1 cellular context compared by ENCODE assay signal in the genomic region with DNA sequence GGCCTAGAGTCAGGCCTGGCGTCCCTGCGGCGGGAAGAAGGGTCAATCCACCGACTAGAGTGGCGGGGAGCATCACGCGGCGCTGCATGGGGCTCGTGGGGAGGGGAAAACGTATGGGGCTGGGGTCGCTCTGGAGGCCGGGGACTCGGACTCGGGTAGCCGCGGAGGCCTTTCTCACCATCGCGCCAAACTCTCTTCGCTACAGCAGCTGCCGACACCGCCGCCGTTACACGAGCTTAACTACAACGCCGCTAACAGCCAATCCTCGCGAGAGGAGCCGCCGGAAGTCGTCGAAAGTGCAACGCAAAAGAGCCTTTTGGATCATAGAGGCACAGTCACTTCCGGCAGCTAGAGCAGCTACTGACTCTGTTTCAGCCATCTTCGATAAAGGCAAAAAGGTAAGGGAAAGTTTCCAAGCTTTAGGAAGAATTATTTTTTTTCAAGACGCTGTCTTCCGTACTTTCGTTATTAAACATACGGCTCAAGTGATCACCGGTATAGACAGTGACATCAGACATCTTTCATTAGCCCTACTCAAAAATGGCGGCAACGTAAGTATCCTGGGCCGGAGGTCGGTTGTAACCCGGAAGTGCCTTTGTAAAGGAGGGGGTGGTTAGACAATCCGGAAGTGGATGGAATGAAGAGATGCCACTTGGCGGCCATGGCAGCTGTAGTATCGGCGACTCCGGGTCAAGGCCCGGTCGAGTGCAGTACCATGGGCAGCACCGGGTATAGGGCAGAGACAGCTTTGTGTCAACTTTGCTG.
A peak's percentile ranks its signal among the peaks of the same experiment; 100 is the strongest.
TF ChIP-seq lines count a peak whose summit lies in the region.

A gene (minus strand): TSS at position 247 of the 765 bp plus-strand sequence. CDS start 66 bp downstream, at position 181.
A gene with protein sequence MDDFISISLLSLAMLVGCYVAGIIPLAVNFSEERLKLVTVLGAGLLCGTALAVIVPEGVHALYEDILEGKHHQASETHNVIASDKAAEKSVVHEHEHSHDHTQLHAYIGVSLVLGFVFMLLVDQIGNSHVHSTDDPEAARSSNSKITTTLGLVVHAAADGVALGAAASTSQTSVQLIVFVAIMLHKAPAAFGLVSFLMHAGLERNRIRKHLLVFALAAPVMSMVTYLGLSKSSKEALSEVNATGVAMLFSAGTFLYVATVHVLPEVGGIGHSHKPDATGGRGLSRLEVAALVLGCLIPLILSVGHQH (plus strand): TSS at position 640 of the 765 bp plus-strand sequence. CDS start 678 bp downstream, outside the sequence.

TF ChIP-seq in HepG2, 621 proteins besides CTCF, POLR2A, EP300 and RAD21 (continued from another document and continues in another):
- TF ChIP-seq, protein P1, sequence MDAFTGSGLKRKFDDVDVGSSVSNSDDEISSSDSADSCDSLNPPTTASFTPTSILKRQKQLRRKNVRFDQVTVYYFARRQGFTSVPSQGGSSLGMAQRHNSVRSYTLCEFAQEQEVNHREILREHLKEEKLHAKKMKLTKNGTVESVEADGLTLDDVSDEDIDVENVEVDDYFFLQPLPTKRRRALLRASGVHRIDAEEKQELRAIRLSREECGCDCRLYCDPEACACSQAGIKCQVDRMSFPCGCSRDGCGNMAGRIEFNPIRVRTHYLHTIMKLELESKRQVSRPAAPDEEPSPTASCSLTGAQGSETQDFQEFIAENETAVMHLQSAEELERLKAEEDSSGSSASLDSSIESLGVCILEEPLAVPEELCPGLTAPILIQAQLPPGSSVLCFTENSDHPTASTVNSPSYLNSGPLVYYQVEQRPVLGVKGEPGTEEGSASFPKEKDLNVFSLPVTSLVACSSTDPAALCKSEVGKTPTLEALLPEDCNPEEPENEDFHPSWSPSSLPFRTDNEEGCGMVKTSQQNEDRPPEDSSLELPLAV (CRISPR knock-in tag; conservative IDR thresholded peaks at IDR 0.05; ENCODE audit: low read depth) = no peak
- TF ChIP-seq, protein P2, sequence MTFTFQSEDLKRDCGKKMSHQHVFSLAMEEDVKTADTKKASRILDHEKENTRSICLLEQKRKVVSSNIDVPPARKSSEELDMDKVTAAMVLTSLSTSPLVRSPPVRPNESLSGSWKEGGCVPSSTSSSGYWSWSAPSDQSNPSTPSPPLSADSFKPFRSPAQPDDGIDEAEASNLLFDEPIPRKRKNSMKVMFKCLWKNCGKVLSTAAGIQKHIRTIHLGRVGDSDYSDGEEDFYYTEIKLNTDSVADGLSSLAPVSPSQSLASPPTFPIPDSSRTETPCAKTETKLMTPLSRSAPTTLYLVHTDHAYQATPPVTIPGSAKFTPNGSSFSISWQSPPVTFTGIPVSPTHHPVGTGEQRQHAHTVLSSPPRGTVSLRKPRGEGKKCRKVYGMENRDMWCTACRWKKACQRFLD (CRISPR knock-in tag; IDR thresholded peaks at IDR 0.05; ENCODE audit: borderline replicate concordance) = peak; percentile 47; the same call in 1 of the 2 replicates
- TF ChIP-seq YEATS2 (CRISPR knock-in tag; IDR thresholded peaks at IDR 0.05; ENCODE audit: borderline replicate concordance) (peak; percentile 91; the same call in 1 of the 2 replicates), ZNF143 (CRISPR knock-in tag; IDR thresholded peaks at IDR 0.05) (peak; percentile 62; the same call in 1 of the 2 replicates), ZNF766 (CRISPR knock-in tag; IDR thresholded peaks at IDR 0.05; ENCODE audit: borderline replicate concordance) (no peak), SETDB1 (CRISPR knock-in tag; IDR thresholded peaks at IDR 0.05; ENCODE audit: borderline replicate concordance) (no peak), SAFB2 (CRISPR knock-in tag; IDR thresholded peaks at IDR 0.05; ENCODE audit: borderline replicate concordance, low read depth) (no peak; the same call in 1 of the 2 replicates), ZBTB3 (CRISPR knock-in tag; IDR thresholded peaks at IDR 0.05; ENCODE audit: borderline replicate concordance, low read depth) (no peak), ZNF30 (CRISPR knock-in tag; IDR thresholded peaks at IDR 0.05) (0 out of 2 replicates have a peak, but pooled peaks have one; percentile 78), BHLHE40 (IDR thresholded peaks at IDR 0.05; ENCODE audit: low read length) (no peak), ZKSCAN1 (IDR thresholded peaks at IDR 0.05; ENCODE audit: low read length) (no peak), ZNF570 (CRISPR knock-in tag; IDR thresholded peaks at IDR 0.05; ENCODE audit: borderline replicate concordance) (no peak), ZFP36 (IDR thresholded peaks at IDR 0.05; ENCODE audit: borderline replicate concordance, low read depth, low read length, partially characterized antibody) (no peak), ZNF556 (CRISPR knock-in tag; IDR thresholded peaks at IDR 0.05; ENCODE audit: borderline replicate concordance) (no peak), ZNF446 (CRISPR knock-in tag; IDR thresholded peaks at IDR 0.05) (no peak), HNF4G (IDR thresholded peaks at IDR 0.05; ENCODE audit: borderline replicate concordance, low read depth, low read length) (no peak), HNF4G (CRISPR knock-in tag; IDR thresholded peaks at IDR 0.05; ENCODE audit: borderline replicate concordance, low read depth) (no peak), ZNF550 (CRISPR knock-in tag; IDR thresholded peaks at IDR 0.05; ENCODE audit: borderline replicate concordance) (no peak)
- TF ChIP-seq, protein P3, sequence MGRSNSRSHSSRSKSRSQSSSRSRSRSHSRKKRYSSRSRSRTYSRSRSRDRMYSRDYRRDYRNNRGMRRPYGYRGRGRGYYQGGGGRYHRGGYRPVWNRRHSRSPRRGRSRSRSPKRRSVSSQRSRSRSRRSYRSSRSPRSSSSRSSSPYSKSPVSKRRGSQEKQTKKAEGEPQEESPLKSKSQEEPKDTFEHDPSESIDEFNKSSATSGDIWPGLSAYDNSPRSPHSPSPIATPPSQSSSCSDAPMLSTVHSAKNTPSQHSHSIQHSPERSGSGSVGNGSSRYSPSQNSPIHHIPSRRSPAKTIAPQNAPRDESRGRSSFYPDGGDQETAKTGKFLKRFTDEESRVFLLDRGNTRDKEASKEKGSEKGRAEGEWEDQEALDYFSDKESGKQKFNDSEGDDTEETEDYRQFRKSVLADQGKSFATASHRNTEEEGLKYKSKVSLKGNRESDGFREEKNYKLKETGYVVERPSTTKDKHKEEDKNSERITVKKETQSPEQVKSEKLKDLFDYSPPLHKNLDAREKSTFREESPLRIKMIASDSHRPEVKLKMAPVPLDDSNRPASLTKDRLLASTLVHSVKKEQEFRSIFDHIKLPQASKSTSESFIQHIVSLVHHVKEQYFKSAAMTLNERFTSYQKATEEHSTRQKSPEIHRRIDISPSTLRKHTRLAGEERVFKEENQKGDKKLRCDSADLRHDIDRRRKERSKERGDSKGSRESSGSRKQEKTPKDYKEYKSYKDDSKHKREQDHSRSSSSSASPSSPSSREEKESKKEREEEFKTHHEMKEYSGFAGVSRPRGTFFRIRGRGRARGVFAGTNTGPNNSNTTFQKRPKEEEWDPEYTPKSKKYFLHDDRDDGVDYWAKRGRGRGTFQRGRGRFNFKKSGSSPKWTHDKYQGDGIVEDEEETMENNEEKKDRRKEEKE (IDR thresholded peaks at IDR 0.05) = no peak
- TF ChIP-seq, protein P4, sequence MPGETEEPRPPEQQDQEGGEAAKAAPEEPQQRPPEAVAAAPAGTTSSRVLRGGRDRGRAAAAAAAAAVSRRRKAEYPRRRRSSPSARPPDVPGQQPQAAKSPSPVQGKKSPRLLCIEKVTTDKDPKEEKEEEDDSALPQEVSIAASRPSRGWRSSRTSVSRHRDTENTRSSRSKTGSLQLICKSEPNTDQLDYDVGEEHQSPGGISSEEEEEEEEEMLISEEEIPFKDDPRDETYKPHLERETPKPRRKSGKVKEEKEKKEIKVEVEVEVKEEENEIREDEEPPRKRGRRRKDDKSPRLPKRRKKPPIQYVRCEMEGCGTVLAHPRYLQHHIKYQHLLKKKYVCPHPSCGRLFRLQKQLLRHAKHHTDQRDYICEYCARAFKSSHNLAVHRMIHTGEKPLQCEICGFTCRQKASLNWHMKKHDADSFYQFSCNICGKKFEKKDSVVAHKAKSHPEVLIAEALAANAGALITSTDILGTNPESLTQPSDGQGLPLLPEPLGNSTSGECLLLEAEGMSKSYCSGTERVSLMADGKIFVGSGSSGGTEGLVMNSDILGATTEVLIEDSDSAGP (CRISPR knock-in tag; IDR thresholded peaks at IDR 0.05; ENCODE audit: borderline replicate concordance) = peak; percentile 61; the same call in 1 of the 2 replicates
- TF ChIP-seq, protein P5, sequence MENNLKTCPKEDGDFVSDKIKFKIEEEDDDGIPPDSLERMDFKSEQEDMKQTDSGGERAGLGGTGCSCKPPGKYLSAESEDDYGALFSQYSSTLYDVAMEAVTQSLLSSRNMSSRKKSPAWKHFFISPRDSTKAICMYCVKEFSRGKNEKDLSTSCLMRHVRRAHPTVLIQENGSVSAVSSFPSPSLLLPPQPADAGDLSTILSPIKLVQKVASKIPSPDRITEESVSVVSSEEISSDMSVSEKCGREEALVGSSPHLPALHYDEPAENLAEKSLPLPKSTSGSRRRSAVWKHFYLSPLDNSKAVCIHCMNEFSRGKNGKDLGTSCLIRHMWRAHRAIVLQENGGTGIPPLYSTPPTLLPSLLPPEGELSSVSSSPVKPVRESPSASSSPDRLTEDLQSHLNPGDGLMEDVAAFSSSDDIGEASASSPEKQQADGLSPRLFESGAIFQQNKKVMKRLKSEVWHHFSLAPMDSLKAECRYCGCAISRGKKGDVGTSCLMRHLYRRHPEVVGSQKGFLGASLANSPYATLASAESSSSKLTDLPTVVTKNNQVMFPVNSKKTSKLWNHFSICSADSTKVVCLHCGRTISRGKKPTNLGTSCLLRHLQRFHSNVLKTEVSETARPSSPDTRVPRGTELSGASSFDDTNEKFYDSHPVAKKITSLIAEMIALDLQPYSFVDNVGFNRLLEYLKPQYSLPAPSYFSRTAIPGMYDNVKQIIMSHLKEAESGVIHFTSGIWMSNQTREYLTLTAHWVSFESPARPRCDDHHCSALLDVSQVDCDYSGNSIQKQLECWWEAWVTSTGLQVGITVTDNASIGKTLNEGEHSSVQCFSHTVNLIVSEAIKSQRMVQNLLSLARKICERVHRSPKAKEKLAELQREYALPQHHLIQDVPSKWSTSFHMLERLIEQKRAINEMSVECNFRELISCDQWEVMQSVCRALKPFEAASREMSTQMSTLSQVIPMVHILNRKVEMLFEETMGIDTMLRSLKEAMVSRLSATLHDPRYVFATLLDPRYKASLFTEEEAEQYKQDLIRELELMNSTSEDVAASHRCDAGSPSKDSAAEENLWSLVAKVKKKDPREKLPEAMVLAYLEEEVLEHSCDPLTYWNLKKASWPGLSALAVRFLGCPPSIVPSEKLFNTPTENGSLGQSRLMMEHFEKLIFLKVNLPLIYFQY (CRISPR knock-in tag; IDR thresholded peaks at IDR 0.05; ENCODE audit: borderline replicate concordance) = peak; percentile 62
- TF ChIP-seq, protein P6, sequence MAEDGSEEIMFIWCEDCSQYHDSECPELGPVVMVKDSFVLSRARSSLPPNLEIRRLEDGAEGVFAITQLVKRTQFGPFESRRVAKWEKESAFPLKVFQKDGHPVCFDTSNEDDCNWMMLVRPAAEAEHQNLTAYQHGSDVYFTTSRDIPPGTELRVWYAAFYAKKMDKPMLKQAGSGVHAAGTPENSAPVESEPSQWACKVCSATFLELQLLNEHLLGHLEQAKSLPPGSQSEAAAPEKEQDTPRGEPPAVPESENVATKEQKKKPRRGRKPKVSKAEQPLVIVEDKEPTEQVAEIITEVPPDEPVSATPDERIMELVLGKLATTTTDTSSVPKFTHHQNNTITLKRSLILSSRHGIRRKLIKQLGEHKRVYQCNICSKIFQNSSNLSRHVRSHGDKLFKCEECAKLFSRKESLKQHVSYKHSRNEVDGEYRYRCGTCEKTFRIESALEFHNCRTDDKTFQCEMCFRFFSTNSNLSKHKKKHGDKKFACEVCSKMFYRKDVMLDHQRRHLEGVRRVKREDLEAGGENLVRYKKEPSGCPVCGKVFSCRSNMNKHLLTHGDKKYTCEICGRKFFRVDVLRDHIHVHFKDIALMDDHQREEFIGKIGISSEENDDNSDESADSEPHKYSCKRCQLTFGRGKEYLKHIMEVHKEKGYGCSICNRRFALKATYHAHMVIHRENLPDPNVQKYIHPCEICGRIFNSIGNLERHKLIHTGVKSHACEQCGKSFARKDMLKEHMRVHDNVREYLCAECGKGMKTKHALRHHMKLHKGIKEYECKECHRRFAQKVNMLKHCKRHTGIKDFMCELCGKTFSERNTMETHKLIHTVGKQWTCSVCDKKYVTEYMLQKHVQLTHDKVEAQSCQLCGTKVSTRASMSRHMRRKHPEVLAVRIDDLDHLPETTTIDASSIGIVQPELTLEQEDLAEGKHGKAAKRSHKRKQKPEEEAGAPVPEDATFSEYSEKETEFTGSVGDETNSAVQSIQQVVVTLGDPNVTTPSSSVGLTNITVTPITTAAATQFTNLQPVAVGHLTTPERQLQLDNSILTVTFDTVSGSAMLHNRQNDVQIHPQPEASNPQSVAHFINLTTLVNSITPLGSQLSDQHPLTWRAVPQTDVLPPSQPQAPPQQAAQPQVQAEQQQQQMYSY (CRISPR knock-in tag; IDR thresholded peaks at IDR 0.05) = no peak; the same call in 1 of the 2 replicates
- TF ChIP-seq, protein P7, sequence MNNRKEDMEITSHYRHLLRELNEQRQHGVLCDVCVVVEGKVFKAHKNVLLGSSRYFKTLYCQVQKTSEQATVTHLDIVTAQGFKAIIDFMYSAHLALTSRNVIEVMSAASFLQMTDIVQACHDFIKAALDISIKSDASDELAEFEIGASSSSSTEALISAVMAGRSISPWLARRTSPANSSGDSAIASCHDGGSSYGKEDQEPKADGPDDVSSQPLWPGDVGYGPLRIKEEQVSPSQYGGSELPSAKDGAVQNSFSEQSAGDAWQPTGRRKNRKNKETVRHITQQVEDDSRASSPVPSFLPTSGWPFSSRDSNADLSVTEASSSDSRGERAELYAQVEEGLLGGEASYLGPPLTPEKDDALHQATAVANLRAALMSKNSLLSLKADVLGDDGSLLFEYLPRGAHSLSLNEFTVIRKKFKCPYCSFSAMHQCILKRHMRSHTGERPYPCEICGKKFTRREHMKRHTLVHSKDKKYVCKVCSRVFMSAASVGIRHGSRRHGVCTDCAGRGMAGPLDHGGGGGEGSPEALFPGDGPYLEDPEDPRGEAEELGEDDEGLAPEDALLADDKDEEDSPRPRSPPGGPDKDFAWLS (CRISPR knock-in tag; IDR thresholded peaks at IDR 0.05; ENCODE audit: borderline replicate concordance) = no peak
- TF ChIP-seq, protein P8, sequence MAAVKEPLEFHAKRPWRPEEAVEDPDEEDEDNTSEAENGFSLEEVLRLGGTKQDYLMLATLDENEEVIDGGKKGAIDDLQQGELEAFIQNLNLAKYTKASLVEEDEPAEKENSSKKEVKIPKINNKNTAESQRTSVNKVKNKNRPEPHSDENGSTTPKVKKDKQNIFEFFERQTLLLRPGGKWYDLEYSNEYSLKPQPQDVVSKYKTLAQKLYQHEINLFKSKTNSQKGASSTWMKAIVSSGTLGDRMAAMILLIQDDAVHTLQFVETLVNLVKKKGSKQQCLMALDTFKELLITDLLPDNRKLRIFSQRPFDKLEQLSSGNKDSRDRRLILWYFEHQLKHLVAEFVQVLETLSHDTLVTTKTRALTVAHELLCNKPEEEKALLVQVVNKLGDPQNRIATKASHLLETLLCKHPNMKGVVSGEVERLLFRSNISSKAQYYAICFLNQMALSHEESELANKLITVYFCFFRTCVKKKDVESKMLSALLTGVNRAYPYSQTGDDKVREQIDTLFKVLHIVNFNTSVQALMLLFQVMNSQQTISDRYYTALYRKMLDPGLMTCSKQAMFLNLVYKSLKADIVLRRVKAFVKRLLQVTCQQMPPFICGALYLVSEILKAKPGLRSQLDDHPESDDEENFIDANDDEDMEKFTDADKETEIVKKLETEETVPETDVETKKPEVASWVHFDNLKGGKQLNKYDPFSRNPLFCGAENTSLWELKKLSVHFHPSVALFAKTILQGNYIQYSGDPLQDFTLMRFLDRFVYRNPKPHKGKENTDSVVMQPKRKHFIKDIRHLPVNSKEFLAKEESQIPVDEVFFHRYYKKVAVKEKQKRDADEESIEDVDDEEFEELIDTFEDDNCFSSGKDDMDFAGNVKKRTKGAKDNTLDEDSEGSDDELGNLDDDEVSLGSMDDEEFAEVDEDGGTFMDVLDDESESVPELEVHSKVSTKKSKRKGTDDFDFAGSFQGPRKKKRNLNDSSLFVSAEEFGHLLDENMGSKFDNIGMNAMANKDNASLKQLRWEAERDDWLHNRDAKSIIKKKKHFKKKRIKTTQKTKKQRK (IDR thresholded peaks at IDR 0.05; ENCODE audit: low read length) = no peak
